In genomic region chr17:4555863-4556646, GRCh38 we compare ENCODE assay signal across 9 cellular contexts. TPM values are rescaled to one million over a fixed set of nuclear protein-coding genes. Genes with fewer than 3 reads are reported as not detected.
DNase-seq lines count a peak whose midpoint lies in the region; ATAC-seq and TF ChIP-seq lines count a peak whose summit lies in the region.
"Had no signal": no experiment of that assay in that cellular context is flagged by ENCODE, and none has a peak within 500 bp of the region (broad histone marks: within the 10 kb centered on the region; RNA-seq: fewer than 3 reads in every experiment).

No MANE protein-coding gene starts in this region.

- H3K4me1 Mint-ChIP-seq in activated T-cell treated with anti-CD3 and anti-CD28 coated beads, Interleukin-2, amount 50 U/mL, for 72 hours (ENCODE audit: low read depth) = peaks cover 46% of the 10 kb centered on the region

- H3K9me3 ChIP-seq in ascending aorta (no peaks in the 10 kb centered on the region), right lobe of liver (no peaks in the 10 kb centered on the region), tibial nerve (no peaks in the 10 kb centered on the region)

- peaks cover 16 to 28% of the 10 kb centered on the region in 2 donors for H3K36me3 ChIP-seq in ascending aorta
- H3K36me3 ChIP-seq in right lobe of liver = peaks cover 0 to 24% (median 6%) of the 10 kb centered on the region in 4 donors
- H3K36me3 ChIP-seq in tibial nerve = peaks cover 0 to 31% (median 5%) of the 10 kb centered on the region in 3 donors

- TF ChIP-seq POLR2A in right lobe of liver (IDR thresholded peaks at IDR 0.05) (no peak), tibial nerve (IDR thresholded peaks at IDR 0.05) (no peak)

- no peak for ATAC-seq in activated T-cell treated with anti-CD3 and anti-CD28 coated beads, Interleukin-2, amount 50 U/mL, for 72 hours (replicated peaks in 1 of 2)
- ATAC-seq in right lobe of liver = no peak

- no peak for TF ChIP-seq CTCF in ascending aorta (IDR thresholded peaks at IDR 0.05)
- no peak for TF ChIP-seq CTCF in right lobe of liver (IDR thresholded peaks at IDR 0.05)
- TF ChIP-seq CTCF in tibial nerve (IDR thresholded peaks at IDR 0.05) = no peak

- no peak for DNase-seq in activated T-cell treated with anti-CD3 and anti-CD28 coated beads, Interleukin-2, amount 50 U/mL, for 72 hours
- no peak for DNase-seq in activated T-cell treated with anti-CD3 and anti-CD28 coated beads, Interleukin-2, amount 50 U/mL, for 1 hour
- DNase-seq in ascending aorta (ENCODE audit: low spot score in 2 of 2) (no peak), right lobe of liver (no peak), tibial nerve (ENCODE audit: low spot score in 2 of 2) (no peak), hepatic stellate cell (ENCODE audit: low spot score) (no peak), NCI-H187 (lab: John Stamatoyannopoulos, UW) (no peak), DMS114 treated with DMSO at 0.1 percent for 48 hours (lab: John Stamatoyannopoulos, UW; ENCODE audit: unreplicated experiment) (no peak)

- no peaks in the 10 kb centered on the region for H3K27me3 ChIP-seq in ascending aorta
- no peaks in the 10 kb centered on the region for H3K27me3 ChIP-seq in right lobe of liver
- no peaks in the 10 kb centered on the region for H3K27me3 ChIP-seq in tibial nerve

- peaks cover under 1 to 2% of the 10 kb centered on the region in 2 donors for H3K36me3 Mint-ChIP-seq in activated T-cell treated with anti-CD3 and anti-CD28 coated beads, Interleukin-2, amount 50 U/mL, for 72 hours (ENCODE audit: insufficient read depth in 2 of 2)

- peak overlapping the region; percentile 95 for H3K27ac Mint-ChIP-seq in activated T-cell treated with anti-CD3 and anti-CD28 coated beads, Interleukin-2, amount 50 U/mL, for 72 hours

- H3K9me3 Mint-ChIP-seq in activated T-cell treated with anti-CD3 and anti-CD28 coated beads, Interleukin-2, amount 50 U/mL, for 72 hours = no peaks in the 10 kb centered on the region

- intact Hi-C loops in ascending aorta (cut with DNase I) = loop anchor here (2.0 to 10.0 kb wide), 3 partner anchors 45 to 831 kb away; partner anchors contain the start of gene HASPIN
- intact Hi-C loops in right lobe of liver (cut with DNase I) = no loop called here

- H3K4me1 ChIP-seq in ascending aorta (peaks cover 8 to 12% of the 10 kb centered on the region in 2 donors), right lobe of liver (peaks cover 0 to 9% (median 4%) of the 10 kb centered on the region in 4 donors), tibial nerve (peaks cover 0 to 24% (median 16%) of the 10 kb centered on the region in 4 donors)

- H3K27me3 Mint-ChIP-seq in activated T-cell treated with anti-CD3 and anti-CD28 coated beads, Interleukin-2, amount 50 U/mL, for 72 hours (ENCODE audit: low read depth) = no peaks in the 10 kb centered on the region

- H3K4me3 ChIP-seq in ascending aorta (peak overlapping the region; percentile 71 to 86), right lobe of liver (peak overlapping the region; percentile 80 to 96 (median 93)), tibial nerve (peak overlapping the region; percentile 79 to 96 (median 92))

- TF ChIP-seq EP300 in tibial nerve (IDR thresholded peaks at IDR 0.05) = no peak

- H3K27ac ChIP-seq in ascending aorta (peak overlapping the region; percentile 76 to 85), right lobe of liver (peak overlapping the region; percentile 56 to 63 (median 58)), tibial nerve (peak overlapping the region; percentile 51 to 86 (median 84))

- H3K4me3 Mint-ChIP-seq in activated T-cell treated with anti-CD3 and anti-CD28 coated beads, Interleukin-2, amount 50 U/mL, for 72 hours = peak overlapping the region; percentile 88 to 97

- WGBS in right lobe of liver (ENCODE audit: insufficient coverage, low coverage, low lambda C conversion rate, missing lambda C conversion rate) = 66% methylated on average over 9 of the region's 15 CpGs
- 46 to 51% methylated on average over 15 of the region's 15 CpGs for WGBS in tibial nerve, 2 donors

RNA-seq across cellular contexts. Expression of gene MYBBP1A, which starts 0.9 kb away (rescaled TPM):
- total RNA-seq in activated T-cell treated with anti-CD3 and anti-CD28 coated beads, Interleukin-2, amount 50 U/mL, for 72 hours = 10 to 100 TPM; 44.5 to 55.7 TPM
- total RNA-seq in ascending aorta (94.5 TPM), right lobe of liver (10 to 100 TPM; 16.3 to 32.0 (median 23.7) TPM), tibial nerve (100 to 1,000 TPM in 1 of 4 donors, 10 to 100 TPM in 3; 53.8 to 119 (median 54.4) TPM)

RNA-seq across cellular contexts. Expression of gene GGT6, which starts 4.3 kb away (rescaled TPM):
- not detected for total RNA-seq in activated T-cell treated with anti-CD3 and anti-CD28 coated beads, Interleukin-2, amount 50 U/mL, for 72 hours
- total RNA-seq in ascending aorta = not detected
- total RNA-seq in right lobe of liver = under 1 TPM; 0.09 to 0.92 (median 0.27) TPM
- total RNA-seq in tibial nerve = not detected
- total RNA-seq: pulmonary artery endothelial cell had no signal

RNA-seq across cellular contexts. Expression of gene SMTNL2, which starts 28.3 kb away (rescaled TPM):
- not detected for total RNA-seq in activated T-cell treated with anti-CD3 and anti-CD28 coated beads, Interleukin-2, amount 50 U/mL, for 72 hours
- total RNA-seq in ascending aorta = 15.6 TPM
- total RNA-seq in right lobe of liver = under 1 TPM in 3 of 6 experiments, not detected in 3; 0.12 to 0.25 (median 0.14) TPM
- 1 to 10 TPM; 1.5 to 8.2 (median 4.4) TPM for total RNA-seq in tibial nerve
- total RNA-seq: pulmonary artery endothelial cell had no signal

RNA-seq across cellular contexts. Expression of gene SPNS2, which starts 57.4 kb away (rescaled TPM):
- total RNA-seq in activated T-cell treated with anti-CD3 and anti-CD28 coated beads, Interleukin-2, amount 50 U/mL, for 72 hours = 1 to 10 TPM; 1.1 to 1.3 TPM
- total RNA-seq in ascending aorta (107 TPM), right lobe of liver (10 to 100 TPM in 1 of 6 experiments, 1 to 10 TPM in 5; 3.0 to 12.4 (median 7.3) TPM), tibial nerve (10 to 100 TPM in 3 of 4 donors, 1 to 10 TPM in 1; 5.4 to 49.8 (median 23.4) TPM)
